ENCODE assay signal across 14 cellular contexts in genomic region chr16:57133911-57134310, GRCh38. TPM values are rescaled to one million over a fixed set of nuclear protein-coding genes. Genes with fewer than 3 reads are reported as not detected.
DNase-seq lines count a peak whose midpoint lies in the region; ATAC-seq and TF ChIP-seq lines count a peak whose summit lies in the region.
"Had no signal": no experiment of that assay in that cellular context is flagged by ENCODE, and none has a peak within 500 bp of the region (broad histone marks: within the 10 kb centered on the region; RNA-seq: fewer than 3 reads in every experiment).

No MANE protein-coding gene starts in this region.

- H3K27ac ChIP-seq in RWPE1: peak overlapping the region; percentile 39
- H3K27ac ChIP-seq in spleen: peak overlapping the region; percentile 42 to 85 (median 74)
- H3K27ac ChIP-seq in hepatocyte: no peak overlapping the region
- H3K27ac ChIP-seq: vagina had no signal

- H3K4me1 Mint-ChIP-seq in central memory CD8-positive, alpha-beta T cell: peaks cover 86% of the 10 kb centered on the region

- H3K27me3 ChIP-seq in spleen (replicated peaks in 1 of 7) (no peaks in the 10 kb centered on the region), hepatocyte (no peaks in the 10 kb centered on the region)
- H3K27me3 ChIP-seq: vagina had no signal

- intact Hi-C loops in spleen (cut with DNase I; ENCODE audit: low total_unique reads): no loop called here

- H3K27ac Mint-ChIP-seq in central memory CD8-positive, alpha-beta T cell (ENCODE audit: low read depth): peak overlapping the region; percentile 88

- H4K20me1 ChIP-seq in hepatocyte (ENCODE audit: insufficient read depth, poor library complexity, severe bottlenecking): no peaks in the 10 kb centered on the region

- H3K4me3 ChIP-seq in spleen: no peak overlapping the region
- no peak overlapping the region for H3K4me3 ChIP-seq in hepatocyte
- H3K4me3 ChIP-seq: vagina had no signal

- no peaks in the 10 kb centered on the region for H3K27me3 Mint-ChIP-seq in central memory CD8-positive, alpha-beta T cell

- no peak for TF ChIP-seq CTCF in RWPE1 (conservative IDR thresholded peaks at IDR 0.05; ENCODE audit: low read depth)
- no peak for TF ChIP-seq CTCF in spleen (IDR thresholded peaks at IDR 0.05 in 8 of 11, conservative IDR thresholded peaks at IDR 0.05 in 3 of 11)
- TF ChIP-seq CTCF in hepatocyte (IDR thresholded peaks at IDR 0.05; ENCODE audit: poor library complexity): no peak

- TF ChIP-seq POLR2A in spleen (IDR thresholded peaks at IDR 0.05): no peak

- no peaks in the 10 kb centered on the region for H3K9me2 ChIP-seq in hepatocyte (replicated peaks; ENCODE audit: insufficient read depth)

- H2AFZ ChIP-seq in hepatocyte: no peak overlapping the region

- H3K9me3 ChIP-seq in spleen (no peaks in the 10 kb centered on the region), hepatocyte (ENCODE audit: low read depth) (no peaks in the 10 kb centered on the region)
- H3K9me3 ChIP-seq: vagina had no signal

- H3K36me3 ChIP-seq in spleen (peaks cover 0 to 84% (median 0%) of the 10 kb centered on the region in 6 donors), hepatocyte (replicated peaks; ENCODE audit: insufficient read depth, low read depth) (no peaks in the 10 kb centered on the region)
- H3K36me3 ChIP-seq: vagina had no signal

- H3K9me3 Mint-ChIP-seq in central memory CD8-positive, alpha-beta T cell: no peaks in the 10 kb centered on the region

- CTCF ChIA-PET in RWPE1 (lab: Yijun Ruan, JAX): no interaction called here

- 78 to 93% (median 88%) methylated on average over 8 to 10 of the region's 10 CpGs for WGBS in spleen, 5 donors
- 79% methylated on average over 5 of the region's 10 CpGs for WGBS in hepatocyte (ENCODE audit: low lambda C conversion rate, missing lambda C conversion rate)

- H3K4me3 Mint-ChIP-seq in central memory CD8-positive, alpha-beta T cell: peak overlapping the region; percentile 80

- DNase-seq in activated CD4-positive, CD25-positive, alpha-beta regulatory T cell (lab: John Stamatoyannopoulos, UW): no peak
- no peak for DNase-seq in RWPE1 (ENCODE audit: low spot score)
- no peak for DNase-seq in central memory CD8-positive, alpha-beta T cell (ENCODE audit: low spot score in 2 of 2)
- DNase-seq in spleen: peak; percentile 67
- DNase-seq in hepatocyte (ENCODE audit: low spot score): no peak
- no peak for DNase-seq in GF-D8 (lab: John Stamatoyannopoulos, UW)
- DNase-seq in DMS 273 treated with DMSO at 0.1 percent for 48 hours (lab: John Stamatoyannopoulos, UW): no peak
- DNase-seq: cortex of kidney, GDM1, MV-4-11, NCI-H82, T-helper 9 cell had no signal

- H3K79me2 ChIP-seq in hepatocyte: no peaks in the 10 kb centered on the region

- peak; percentile 60 to 75 for ATAC-seq in activated CD4-positive, CD25-positive, alpha-beta regulatory T cell treated with anti-CD3 and anti-CD28 coated beads, Interleukin-2, amount 50 U/mL, for 24 hours
- peak; percentile 49 for ATAC-seq in central memory CD8-positive, alpha-beta T cell (replicated peaks; ENCODE audit: extremely low read depth, poor library complexity, severe bottlenecking)

- POLR2A ChIA-PET in RWPE1 (lab: Yijun Ruan, JAX; ENCODE audit: low non-redundant PET): no interaction called here

- H3K36me3 Mint-ChIP-seq in central memory CD8-positive, alpha-beta T cell (ENCODE audit: insufficient read depth): peaks cover 13% of the 10 kb centered on the region

- H3K4me1 ChIP-seq in spleen (peaks cover 10 to 80% (median 23%) of the 10 kb centered on the region in 6 donors), hepatocyte (ENCODE audit: insufficient read depth) (no peaks in the 10 kb centered on the region)

- H3K4me2 ChIP-seq in hepatocyte: no peak overlapping the region

RNA-seq across cellular contexts. Expression of gene CPNE2, which starts 41.5 kb away (rescaled TPM):
- total RNA-seq in spleen (10 to 100 TPM; 25.2 to 46.5 (median 34.8) TPM), hepatocyte (13.2 and 15.6 TPM in 2 replicates)
- polyA plus RNA-seq in spleen (10 to 100 TPM; 13.3 to 29.0 (median 21.7) TPM), hepatocyte (20.6 and 22.3 TPM in 2 replicates)

RNA-seq across cellular contexts. Expression of gene PSME3IP1, which starts 51.9 kb away (rescaled TPM):
- 100 to 1,000 TPM in 3 of 7 donors, 10 to 100 TPM in 4; 75.8 to 128 (median 99.8) TPM for total RNA-seq in spleen
- 10 to 100 TPM; 64.6 to 92.3 (median 66.7) TPM for polyA plus RNA-seq in spleen
- 73.2 and 79.7 TPM in 2 replicates for total RNA-seq in hepatocyte
- 62.6 and 64.2 TPM in 2 replicates for polyA plus RNA-seq in hepatocyte

RNA-seq across cellular contexts. Expression of gene RSPRY1, which starts 52.2 kb away (rescaled TPM):
- total RNA-seq in spleen (10 to 100 TPM; 28.4 to 38.8 (median 31.1) TPM), hepatocyte (52.7 and 57.5 TPM in 2 replicates)
- polyA plus RNA-seq in spleen (1 to 10 TPM; 7.3 to 9.1 (median 8.3) TPM), hepatocyte (42.3 and 52.7 TPM in 2 replicates)
